Comparison of ENCODE assay signal across 17 cellular contexts in the genomic region with DNA sequence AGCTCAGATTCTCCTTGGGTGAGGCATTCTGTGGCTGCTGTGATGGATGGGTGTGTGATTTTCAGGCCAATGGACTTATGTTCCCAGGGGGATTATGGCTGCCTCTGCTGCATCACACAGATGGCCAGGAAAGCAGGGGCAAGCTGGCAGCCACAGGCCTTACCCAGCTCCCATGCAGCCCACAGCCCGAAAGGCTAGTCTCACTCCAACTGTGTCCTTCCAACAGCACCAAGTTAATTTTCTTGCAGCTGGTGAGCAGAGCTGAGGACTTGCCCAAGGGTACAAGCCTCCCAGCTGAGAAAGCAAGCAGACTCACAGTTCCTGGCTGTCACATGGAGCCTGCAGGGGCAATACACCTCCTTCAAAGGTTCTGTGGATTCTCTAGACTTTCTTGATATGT.
DNase-seq lines count a peak whose midpoint lies in the region; FAIRE-seq and TF ChIP-seq lines count a peak whose summit lies in the region.
"Had no signal": no experiment of that assay in that cellular context is flagged by ENCODE, and none has a peak within 500 bp of the region (broad histone marks: within the 10 kb centered on the region; RNA-seq: fewer than 3 reads in every experiment).

No MANE protein-coding gene starts in this region.

- no peaks in the 10 kb centered on the region for H3K27me3 Mint-ChIP-seq in chondrocyte (ENCODE audit: low read depth)
- H3K27me3 Mint-ChIP-seq: B cell had no signal

- no peak overlapping the region for H3K4me3 ChIP-seq in kidney (ENCODE audit: low read length in 2 of 2)
- H3K4me3 ChIP-seq in spleen = no peak overlapping the region
- H3K4me3 ChIP-seq: BLaER1 treated with 17β-estradiol and CSF1 and Interleukin-3, amounts not matched to agents 10 nM and 100 nM; GM12878 had no signal

- no peak for TF ChIP-seq POLR2A in spleen (IDR thresholded peaks at IDR 0.05)

- H3K27ac ChIP-seq in kidney (ENCODE audit: low read depth in 2 of 2, low read length in 2 of 2) = no peak overlapping the region
- no peak overlapping the region for H3K27ac ChIP-seq in spleen
- H3K27ac ChIP-seq: BLaER1 treated with 17β-estradiol and CSF1 and Interleukin-3, amounts not matched to agents 10 nM and 100 nM; HL-60 had no signal

- FAIRE-seq in kidney (lab: Jason Lieb, UNC) = no peak
- FAIRE-seq: GM12878, HTR-8/SVneo had no signal

- H3K4me1 ChIP-seq in kidney (ENCODE audit: control insufficient read depth in 1 of 2, insufficient read depth in 1 of 2, low read depth in 1 of 2, low read length in 2 of 2) (no peaks in the 10 kb centered on the region), spleen (no peaks in the 10 kb centered on the region)
- H3K4me1 ChIP-seq: BLaER1 treated with 17β-estradiol and CSF1 and Interleukin-3, amounts not matched to agents 10 nM and 100 nM had no signal

- peaks cover 23% of the 10 kb centered on the region for H3K9me3 Mint-ChIP-seq in chondrocyte (ENCODE audit: low read depth)

- H3K9ac ChIP-seq in kidney (ENCODE audit: low read length in 2 of 2) = no peak overlapping the region
- H3K9ac ChIP-seq: BLaER1 treated with 17β-estradiol and CSF1 and Interleukin-3, amounts not matched to agents 10 nM and 100 nM had no signal

- H3K9me3 ChIP-seq in kidney (ENCODE audit: control insufficient read depth in 1 of 2, low read length in 2 of 2) (peaks cover 0 to 14% of the 10 kb centered on the region in 2 donors), spleen (peaks cover 0 to 49% (median 32%) of the 10 kb centered on the region in 8 donors)

- H3K4me3 Mint-ChIP-seq in chondrocyte (ENCODE audit: unreplicated experiment) = no peak overlapping the region
- H3K4me3 Mint-ChIP-seq: B cell; CD8-positive, alpha-beta T cell; HFFc6 had no signal

- TF ChIP-seq CTCF in chondrocyte (IDR thresholded peaks at IDR 0.05) = no peak
- no peak for TF ChIP-seq CTCF in kidney (IDR thresholded peaks at IDR 0.05; ENCODE audit: borderline replicate concordance, extremely low read depth, insufficient read depth)
- TF ChIP-seq CTCF in spleen (IDR thresholded peaks at IDR 0.05 in 8 of 11, conservative IDR thresholded peaks at IDR 0.05 in 3 of 11) = no peak

- no peaks in the 10 kb centered on the region for H3K36me3 Mint-ChIP-seq in chondrocyte (ENCODE audit: low read depth)
- H3K36me3 Mint-ChIP-seq: CD8-positive, alpha-beta T cell had no signal

- no peaks in the 10 kb centered on the region for H3K27me3 ChIP-seq in spleen (replicated peaks in 1 of 7)
- H3K27me3 ChIP-seq: BLaER1 treated with 17β-estradiol and CSF1 and Interleukin-3, amounts not matched to agents 10 nM and 100 nM had no signal

- intact Hi-C loops in kidney (cut with DNase I) = no loop called here
- intact Hi-C loops in spleen (cut with DNase I; ENCODE audit: low total_unique reads) = no loop called here

- H3K4me1 Mint-ChIP-seq in chondrocyte (ENCODE audit: low read depth) = no peaks in the 10 kb centered on the region

- H3K36me3 ChIP-seq in kidney (ENCODE audit: control insufficient read depth in 1 of 2, insufficient read depth in 2 of 2, low read length in 2 of 2) (no peaks in the 10 kb centered on the region), spleen (no peaks in the 10 kb centered on the region)
- H3K36me3 ChIP-seq: BLaER1 treated with 17β-estradiol and CSF1 and Interleukin-3, amounts not matched to agents 10 nM and 100 nM had no signal

- no peak overlapping the region for H3K27ac Mint-ChIP-seq in chondrocyte (ENCODE audit: unreplicated experiment)
- H3K27ac Mint-ChIP-seq: B cell; CD8-positive, alpha-beta T cell; HFFc6 had no signal

- WGBS in spleen, 5 donors = 93 to 100% (median 95%) methylated on average over 1 of the region's 1 CpG

- peak; percentile 12 for DNase-seq in ELF-1 (ENCODE audit: low read depth, low spot score)
- peak; percentile 33 for DNase-seq in chondrocyte (ENCODE audit: low spot score)
- peak; percentile 35 for DNase-seq in kidney
- peak; percentile 23 for DNase-seq in spleen
- no peak for DNase-seq in HT-29 (ENCODE audit: low spot score)
- DNase-seq in occipital lobe (lab: John Stamatoyannopoulos, UW) = no peak
- DNase-seq: Calu3; CD8-positive, alpha-beta T cell; DMS79 treated with DMSO at 0.1 percent for 48 hours; GOT3; H7; HFFc6 had no signal

Comparison
In these comparisons a context has a peak if more than half of its experiments do, and no peak if none do; other contexts are left out.
1. DNase-seq: peak in ELF-1 (single experiment), chondrocyte (single experiment), kidney (single experiment) and spleen (single experiment); none in HT-29 (single experiment) and occipital lobe (single experiment).